29 cellular contexts compared by ENCODE assay signal in the genomic region with DNA sequence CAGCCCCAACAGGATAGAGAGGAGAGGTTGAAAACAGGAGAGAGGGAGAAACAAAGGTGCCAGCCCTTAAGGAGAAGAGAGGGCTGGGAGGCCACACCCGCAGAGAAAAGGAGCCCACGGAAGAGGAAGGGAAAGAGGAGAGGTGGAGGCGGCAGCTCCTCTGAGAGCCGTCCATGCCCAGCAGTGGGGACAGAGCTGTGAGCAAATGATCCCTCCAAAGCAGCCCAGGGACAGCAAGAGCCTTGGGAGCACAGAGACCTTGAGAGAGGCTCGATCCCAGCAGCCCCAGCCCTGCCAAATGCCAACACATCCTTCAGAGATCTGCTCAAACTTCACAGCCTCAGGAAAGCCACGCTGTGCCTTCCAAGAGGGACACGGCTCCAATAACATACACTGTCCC.
A peak's percentile ranks its signal among the peaks of the same experiment; 100 is the strongest.
DNase-seq lines count a peak whose midpoint lies in the region; ATAC-seq and TF ChIP-seq lines count a peak whose summit lies in the region.
"Had no signal": no experiment of that assay in that cellular context is flagged by ENCODE, and none has a peak within 500 bp of the region (broad histone marks: within the 10 kb centered on the region; RNA-seq: fewer than 3 reads in every experiment).

No MANE protein-coding gene starts in this region.

- H3K4me1 Mint-ChIP-seq in chondrocyte (ENCODE audit: low read depth) (peaks cover 64% of the 10 kb centered on the region), osteocyte (ENCODE audit: unreplicated experiment) (peaks cover 60% of the 10 kb centered on the region)
- H3K4me1 Mint-ChIP-seq: IgD-negative memory B cell, memory B cell had no signal

- peak overlapping the region; percentile 78 for H3K4me3 Mint-ChIP-seq in chondrocyte (ENCODE audit: unreplicated experiment)
- no peak overlapping the region for H3K4me3 Mint-ChIP-seq in osteocyte (ENCODE audit: unreplicated experiment)
- H3K4me3 Mint-ChIP-seq: activated CD4-positive, alpha-beta memory T cell treated with anti-CD3 and anti-CD28 coated beads for 36 hours; activated T-helper 1 cell treated with anti-CD3 and anti-CD28 coated beads, Interleukin-12 subunit alpha, Interleukin-12 subunit beta, Interleukin-2, Interleukin-4 antibody, amounts not matched to agents 30 ng/mL and 10 ng/mL and 1 ng/mL, durations not matched to agents 14 hours and 24 hours and 36 hours; CD4-positive, alpha-beta T cell; memory B cell; neural progenitor cell; T-helper 2 cell treated with Interferon-gamma antibody and Interleukin-4, amounts not matched to agents 5 μg/mL and 100 μg/mL, for 36 hours had no signal

- no peak for DNase-seq in left ventricle myocardium inferior
- DNase-seq in Right ventricle myocardium inferior (ENCODE audit: missing footprints): no peak
- DNase-seq in chondrocyte (ENCODE audit: low spot score): no peak
- peak; percentile 54 for DNase-seq in osteocyte (ENCODE audit: extremely low spot score, unreplicated experiment)
- peak; percentile 82 to 84 for DNase-seq in vagina (ENCODE audit: extremely low spot score in 2 of 2)
- no peak for DNase-seq in aorta
- DNase-seq: activated CD4-positive, alpha-beta memory T cell treated with anti-CD3 and anti-CD28 coated beads for 36 hours; activated CD4-positive, alpha-beta T cell treated with anti-CD3 and anti-CD28 coated beads for 1 hour; activated CD8-positive, alpha-beta memory T cell treated with anti-CD3 and anti-CD28 coated beads, Interleukin-2, amount 50 U/mL, for 4 hours; activated naive CD4-positive, alpha-beta T cell treated with Interleukin-2 at 50 U/mL for 16 hours; CD4-positive, alpha-beta T cell; DND-41; gastrocnemius medialis; GOT3; NCI-H1436 treated with DMSO at 0.1 percent for 48 hours; NCI-H2107; NCI-H748 treated with DMSO at 0.1 percent for 48 hours; SHP77 treated with DMSO at 0.1 percent for 48 hours; stimulated activated CD4-positive, alpha-beta T cell treated with anti-CD3 and anti-CD28 coated beads, Interleukin-4, amount 100 ng/mL, for 24 hours; upper lobe of left lung had no signal

- H3K27me3 ChIP-seq in left ventricle myocardium inferior (ENCODE audit: low read depth) (no peaks in the 10 kb centered on the region), vagina (no peaks in the 10 kb centered on the region), aorta (ENCODE audit: control insufficient read depth in 1 of 2, insufficient read depth in 2 of 2, low read length in 1 of 2) (no peaks in the 10 kb centered on the region)
- H3K27me3 ChIP-seq: gastrocnemius medialis, hepatocyte, neural progenitor cell, upper lobe of left lung had no signal

- H3K27ac ChIP-seq in left ventricle myocardium inferior (replicated peaks): peak overlapping the region; percentile 71
- H3K27ac ChIP-seq in vagina: peak overlapping the region; percentile 58
- H3K27ac ChIP-seq in aorta (ENCODE audit: low read depth in 1 of 2, low read length in 2 of 2): peak overlapping the region in 1 of 2 donors; percentile 90
- H3K27ac ChIP-seq: gastrocnemius medialis, hepatocyte, neural progenitor cell, prostate gland had no signal

- WGBS in aorta, 2 donors: 50 to 56% methylated on average over 7 of the region's 7 CpGs

- H3K9me3 Mint-ChIP-seq in chondrocyte (ENCODE audit: low read depth): peaks cover 4% of the 10 kb centered on the region
- H3K9me3 Mint-ChIP-seq in osteocyte (ENCODE audit: unreplicated experiment): peaks cover 7% of the 10 kb centered on the region
- H3K9me3 Mint-ChIP-seq: activated T-helper 1 cell treated with anti-CD3 and anti-CD28 coated beads, Interleukin-12 subunit alpha, Interleukin-12 subunit beta, Interleukin-2, Interleukin-4 antibody, amounts not matched to agents 30 ng/mL and 10 ng/mL and 1 ng/mL, durations not matched to agents 14 hours and 24 hours and 36 hours had no signal

- H3K36me3 Mint-ChIP-seq in chondrocyte (ENCODE audit: low read depth): peaks cover 12% of the 10 kb centered on the region
- no peaks in the 10 kb centered on the region for H3K36me3 Mint-ChIP-seq in osteocyte (ENCODE audit: unreplicated experiment)
- H3K36me3 Mint-ChIP-seq: activated CD4-positive, alpha-beta memory T cell treated with anti-CD3 and anti-CD28 coated beads for 36 hours; memory B cell; neural progenitor cell had no signal

- H3K9me3 ChIP-seq in left ventricle myocardium inferior (replicated peaks): peaks cover 8% of the 10 kb centered on the region
- H3K9me3 ChIP-seq in vagina: no peaks in the 10 kb centered on the region
- H3K9me3 ChIP-seq in aorta (ENCODE audit: control insufficient read depth, low read length): no peaks in the 10 kb centered on the region
- H3K9me3 ChIP-seq: gastrocnemius medialis, prostate gland, upper lobe of left lung had no signal

- H3K27me3 Mint-ChIP-seq in chondrocyte (ENCODE audit: low read depth) (no peaks in the 10 kb centered on the region), osteocyte (ENCODE audit: unreplicated experiment) (no peaks in the 10 kb centered on the region)
- H3K27me3 Mint-ChIP-seq: CD4-positive, alpha-beta T cell had no signal

- no peak overlapping the region for H3K4me3 ChIP-seq in left ventricle myocardium inferior
- H3K4me3 ChIP-seq in vagina: no peak overlapping the region
- H3K4me3 ChIP-seq in aorta (ENCODE audit: low read length in 2 of 2): no peak overlapping the region
- H3K4me3 ChIP-seq: gastrocnemius medialis, hepatocyte, neural progenitor cell, prostate gland, upper lobe of left lung had no signal

- no peaks in the 10 kb centered on the region for H3K36me3 ChIP-seq in left ventricle myocardium inferior
- H3K36me3 ChIP-seq in vagina: no peaks in the 10 kb centered on the region
- no peaks in the 10 kb centered on the region for H3K36me3 ChIP-seq in aorta (ENCODE audit: control insufficient read depth in 1 of 2, insufficient read depth in 2 of 2, low read length in 1 of 2)
- H3K36me3 ChIP-seq: gastrocnemius medialis, neural progenitor cell, prostate gland, upper lobe of left lung had no signal

- intact Hi-C loops in left ventricle myocardium inferior (cut with micrococcal nuclease): no loop called here
- intact Hi-C loops in Right ventricle myocardium inferior (cut with DNase I): no loop called here
- intact Hi-C loops in vagina (cut with DNase I): loop anchor here (10.0 kb wide), 1 partner anchor 77 kb away; the partner anchor contains the start of gene ITGA11
- intact Hi-C loops in aorta (cut with DNase I): loop anchor here in 1 of 2 donors (10.0 kb wide), 1 partner anchor 77 kb away; the partner anchor contains the start of gene ITGA11

- H3K4me1 ChIP-seq in left ventricle myocardium inferior: peaks cover 17% of the 10 kb centered on the region
- peaks cover 15% of the 10 kb centered on the region for H3K4me1 ChIP-seq in vagina
- peaks cover 0 to 3% of the 10 kb centered on the region in 2 donors for H3K4me1 ChIP-seq in aorta (ENCODE audit: control insufficient read depth in 1 of 2, insufficient read depth in 2 of 2, low read length in 2 of 2)
- H3K4me1 ChIP-seq: prostate gland, upper lobe of left lung had no signal

- no peak for TF ChIP-seq POLR2A in vagina (IDR thresholded peaks at IDR 0.05)

- ATAC-seq in Right ventricle myocardium inferior: no peak
- ATAC-seq in GM21381 (IDR thresholded peaks at IDR 0.05; ENCODE audit: unreplicated experiment): no peak
- no peak for ATAC-seq in HG03108 (IDR thresholded peaks at IDR 0.05; ENCODE audit: unreplicated experiment)
- no peak for ATAC-seq in aorta (ENCODE audit: low FRiP score)
- ATAC-seq: gastrocnemius medialis had no signal

- peak overlapping the region; percentile 96 for H3K27ac Mint-ChIP-seq in chondrocyte (ENCODE audit: unreplicated experiment)
- H3K27ac Mint-ChIP-seq in osteocyte (ENCODE audit: unreplicated experiment): peak overlapping the region; percentile 94
- H3K27ac Mint-ChIP-seq: activated CD4-positive, alpha-beta memory T cell treated with anti-CD3 and anti-CD28 coated beads for 36 hours; activated T-helper 1 cell treated with anti-CD3 and anti-CD28 coated beads, Interleukin-12 subunit alpha, Interleukin-12 subunit beta, Interleukin-2, Interleukin-4 antibody, amounts not matched to agents 30 ng/mL and 10 ng/mL and 1 ng/mL, durations not matched to agents 14 hours and 24 hours and 36 hours; CD4-positive, alpha-beta T cell; IgD-negative memory B cell; memory B cell; neural progenitor cell; T-helper 2 cell treated with Interferon-gamma antibody and Interleukin-4, amounts not matched to agents 5 μg/mL and 100 μg/mL, for 36 hours had no signal

- TF ChIP-seq CTCF in left ventricle myocardium inferior (IDR thresholded peaks at IDR 0.05; ENCODE audit: borderline replicate concordance) (no peak), chondrocyte (IDR thresholded peaks at IDR 0.05) (no peak), osteocyte (IDR thresholded peaks at IDR 0.05) (no peak), vagina (IDR thresholded peaks at IDR 0.05) (no peak)

Comparison
In these comparisons a context has a peak if more than half of its experiments do, and no peak if none do; other contexts are left out.
1. DNase-seq: peak in osteocyte (single experiment) and vagina (2 of 2); none in left ventricle myocardium inferior (single experiment), Right ventricle myocardium inferior (single experiment), chondrocyte (single experiment) and aorta (0 of 2).